ENCODE assay signal across 1 cellular context in genomic region chr4:140038031-140038533, GRCh38.
TF ChIP-seq lines count a peak whose summit lies in the region.

No MANE protein-coding gene starts in this region.

TF ChIP-seq in GM23338, 12 proteins besides CTCF, POLR2A, EP300 and RAD21 (continued from another document):
- TF ChIP-seq ZNF462 (CRISPR knock-in tag; IDR thresholded peaks at IDR 0.05) = no peak
- TF ChIP-seq STAT1 (IDR thresholded peaks at IDR 0.05; ENCODE audit: unreplicated experiment) = no peak
